8 cellular contexts compared by ENCODE assay signal in the genomic region with DNA sequence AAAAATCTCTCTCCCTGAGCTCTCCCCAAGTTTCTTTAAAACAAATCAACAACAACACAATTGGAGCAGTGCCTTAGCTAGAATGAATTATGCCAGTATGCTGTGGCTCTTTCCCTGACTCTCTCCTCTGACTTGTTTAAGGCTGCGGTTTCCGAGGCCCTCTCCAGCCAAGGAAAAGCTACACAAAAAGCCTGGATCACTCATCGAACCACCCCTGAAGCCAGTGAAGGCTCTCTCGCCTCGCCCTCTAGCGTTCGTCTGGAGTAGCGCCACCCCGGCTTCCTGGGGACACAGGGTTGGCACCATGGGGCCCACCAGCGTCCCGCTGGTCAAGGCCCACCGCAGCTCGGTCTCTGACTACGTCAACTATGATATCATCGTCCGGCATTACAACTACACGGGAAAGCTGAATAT. TPM values are rescaled to one million over a fixed set of nuclear protein-coding genes. Genes with fewer than 3 reads are reported as not detected.
DNase-seq lines count a peak whose midpoint lies in the region; ATAC-seq and TF ChIP-seq lines count a peak whose summit lies in the region.

No MANE protein-coding gene starts in this region.

- no peaks in the 10 kb centered on the region for H3K9me2 ChIP-seq in Loucy (replicated peaks; ENCODE audit: low read depth, low read length)

- intact Hi-C loops in CD4-positive, alpha-beta memory T cell (cut with micrococcal nuclease), result loop anchor here (1.0 kb wide), 9 partner anchors 26 to 342 kb away; a partner anchor contains a TSS
- intact Hi-C loops in uterus (cut with DNase I; ENCODE audit: low total_unique reads), result no loop called here

- no peaks in the 10 kb centered on the region for H4K20me1 ChIP-seq in Loucy (ENCODE audit: insufficient read depth, low read length, poor library complexity, severe bottlenecking)

- peak; percentile 80 to 87 (median 82) for DNase-seq in CD4-positive, alpha-beta memory T cell
- peak; percentile 65 to 88 (median 75) for DNase-seq in T-helper 2 cell
- peak in 51 of 58 donors; percentile 10 to 83 (median 56) for DNase-seq in anterior cingulate cortex (lab: John Stamatoyannopoulos, UW)
- DNase-seq in hepatic stellate cell (ENCODE audit: low spot score), result peak; percentile 85
- peak; percentile 82 for DNase-seq in renal cortical epithelial cell (ENCODE audit: low read depth)
- DNase-seq in uterus, result peak; percentile 70 to 73

- H3K9me3 ChIP-seq in CD4-positive, alpha-beta memory T cell (ENCODE audit: control insufficient read depth in 1 of 2, low read length in 2 of 2), result no peaks in the 10 kb centered on the region
- H3K9me3 ChIP-seq in Loucy (ENCODE audit: insufficient read depth, low read depth, low read length), result no peaks in the 10 kb centered on the region
- H3K9me3 ChIP-seq in uterus, result no peaks in the 10 kb centered on the region

- H3K27ac Mint-ChIP-seq in CD4-positive, alpha-beta memory T cell, result peak overlapping the region; percentile 97 to 100 (median 98)

- peak in 1 of 2 donors; percentile 15 for TF ChIP-seq POLR2A in uterus (IDR thresholded peaks at IDR 0.05)

- POLR2A ChIA-PET in CD4-positive, alpha-beta memory T cell (lab: Charles Lee; ENCODE audit: partially characterized antibody), result interaction anchor here (0.6 to 25.2 kb wide), 45 partner anchors 8 to 1269 kb away, joined by 3 to 955 read pairs (median 6); a partner anchor contains a TSS

- H3K4me1 Mint-ChIP-seq in CD4-positive, alpha-beta memory T cell, result peaks cover 37 to 92% (median 50%) of the 10 kb centered on the region in 4 donors

- H3K27ac ChIP-seq in CD4-positive, alpha-beta memory T cell (ENCODE audit: low read depth, low read length), result peak overlapping the region; percentile 90
- peak overlapping the region; percentile 77 to 84 for H3K27ac ChIP-seq in uterus

- CTCF ChIA-PET in CD4-positive, alpha-beta memory T cell (lab: Charles Lee; ENCODE audit: partially characterized antibody), result interaction anchor here (0.6 to 17.2 kb wide), 71 partner anchors 9 to 342 kb away, joined by 3 to 442 read pairs (median 4); a partner anchor contains a TSS

- H3K4me2 ChIP-seq in Loucy (ENCODE audit: low read depth, low read length, poor library complexity, severe bottlenecking), result peak overlapping the region; percentile 84

- no peaks in the 10 kb centered on the region for H3K79me2 ChIP-seq in Loucy (ENCODE audit: insufficient read depth, low read length)

- peak overlapping the region; percentile 96 to 100 (median 98) for H3K4me3 Mint-ChIP-seq in CD4-positive, alpha-beta memory T cell

- peak; percentile 16 for ATAC-seq in GM21447 (IDR thresholded peaks at IDR 0.05; ENCODE audit: unreplicated experiment)

- no peaks in the 10 kb centered on the region for H3F3A ChIP-seq in Loucy (ENCODE audit: low read depth)

- peak overlapping the region; percentile 94 to 97 for H3K4me3 ChIP-seq in CD4-positive, alpha-beta memory T cell (ENCODE audit: low read length in 2 of 2)
- H3K4me3 ChIP-seq in Loucy (ENCODE audit: low read length, poor library complexity, severe bottlenecking), result peak overlapping the region; percentile 71
- H3K4me3 ChIP-seq in uterus, result peak overlapping the region; percentile 36 to 48

- peak overlapping the region; percentile 41 for H3K9ac ChIP-seq in Loucy (ENCODE audit: low read depth, low read length, poor library complexity, severe bottlenecking)

- peaks cover 40% of the 10 kb centered on the region for H3K36me3 ChIP-seq in CD4-positive, alpha-beta memory T cell (ENCODE audit: insufficient read depth, low read length)
- no peaks in the 10 kb centered on the region for H3K36me3 ChIP-seq in Loucy (ENCODE audit: insufficient read depth, low read length)
- no peaks in the 10 kb centered on the region for H3K36me3 ChIP-seq in uterus

- no peaks in the 10 kb centered on the region for H3K27me3 Mint-ChIP-seq in CD4-positive, alpha-beta memory T cell

- peak overlapping the region; percentile 32; the same call in 1 of the 2 replicates for H2AFZ ChIP-seq in Loucy (ENCODE audit: low read length)

- H3K27me3 ChIP-seq in CD4-positive, alpha-beta memory T cell (ENCODE audit: insufficient read depth, low read length), result no peaks in the 10 kb centered on the region
- H3K27me3 ChIP-seq in Loucy (ENCODE audit: insufficient read depth, low read length, poor library complexity, severe bottlenecking) (no peaks in the 10 kb centered on the region), uterus (peaks cover 0 to 4% of the 10 kb centered on the region in 2 donors)

- peaks cover 57 to 81% of the 10 kb centered on the region in 2 donors for H3K36me3 Mint-ChIP-seq in CD4-positive, alpha-beta memory T cell

- H3K9me3 Mint-ChIP-seq in CD4-positive, alpha-beta memory T cell, result peaks cover 0 to 9% (median 0%) of the 10 kb centered on the region in 8 donors

- TF ChIP-seq CTCF in Loucy (conservative IDR thresholded peaks at IDR 0.05; ENCODE audit: low read length) (peak; percentile 99), uterus (IDR thresholded peaks at IDR 0.05) (peak; percentile 73 to 76 (median 74))

- H3K4me1 ChIP-seq in CD4-positive, alpha-beta memory T cell (ENCODE audit: insufficient read depth, low read length), result peaks cover 66% of the 10 kb centered on the region
- H3K4me1 ChIP-seq in Loucy (ENCODE audit: insufficient read depth, low read length, poor library complexity, severe bottlenecking), result peaks cover 33% of the 10 kb centered on the region
- H3K4me1 ChIP-seq in uterus, result peaks cover 0 to 4% of the 10 kb centered on the region in 2 donors

RNA-seq across cellular contexts. Expression of a gene that starts 1.9 kb away (rescaled TPM):
- 100 to 1,000 TPM; 363 to 366 TPM for total RNA-seq in CD4-positive, alpha-beta memory T cell
- 100 to 1,000 TPM; 277 to 320 TPM for polyA plus RNA-seq in CD4-positive, alpha-beta memory T cell
- total RNA-seq in renal cortical epithelial cell (6.8 and 8.2 TPM in 2 replicates), uterus (10 to 100 TPM; 25.6 to 97.9 (median 64.2) TPM)

Comparison
In these comparisons a context has a peak if more than half of its experiments do, and no peak if none do; other contexts are left out.
1. Peak in every context shown above with its lines: DNase-seq, ATAC-seq, H3K4me3 ChIP-seq and H3K27ac ChIP-seq.
2. H3K4me3 ChIP-seq: peak in every context shown above with its lines; median percentile 96 in CD4-positive, alpha-beta memory T cell; 71 in Loucy; 42 in uterus.